17 cellular contexts compared by ENCODE assay signal in genomic region chr4:153427363-153428071, GRCh38. TPM values are rescaled to one million over a fixed set of nuclear protein-coding genes. Genes with fewer than 3 reads are reported as not detected.
DNase-seq lines count a peak whose midpoint lies in the region; ATAC-seq, FAIRE-seq and TF ChIP-seq lines count a peak whose summit lies in the region.
"Had no signal": no experiment of that assay in that cellular context is flagged by ENCODE, and none has a peak within 500 bp of the region (broad histone marks: within the 10 kb centered on the region; RNA-seq: fewer than 3 reads in every experiment).

No MANE protein-coding gene starts in this region.

- H3K4me1 Mint-ChIP-seq in T-helper 17 cell = peaks cover 22% of the 10 kb centered on the region

- H3K4me3 ChIP-seq in AG09309 (ENCODE audit: control insufficient read depth, low read depth, low read length) = no peak overlapping the region
- H3K4me3 ChIP-seq: MG63, prostate gland had no signal

- ATAC-seq in T-helper 17 cell = no peak
- ATAC-seq in Right ventricle myocardium inferior = no peak
- no peak for ATAC-seq in HG03280 (IDR thresholded peaks at IDR 0.05; ENCODE audit: unreplicated experiment)
- ATAC-seq: stimulated activated naive CD8-positive, alpha-beta T cell treated with anti-CD3 and anti-CD28 coated beads, Interleukin-15, Interleukin-2, amounts not matched to agents 100 U/mL and 50 U/mL, for 24 hours had no signal

- no peak for TF ChIP-seq POLR2A in GM12892 (IDR thresholded peaks at IDR 0.05; ENCODE audit: low read depth, low read length)

- H3K4me3 Mint-ChIP-seq in T-helper 17 cell = peak overlapping the region; percentile 9
- H3K4me3 Mint-ChIP-seq: activated CD4-positive, alpha-beta memory T cell treated with anti-CD3 and anti-CD28 coated beads for 36 hours had no signal

- H3K9me3 ChIP-seq in T-helper 17 cell (ENCODE audit: control insufficient read depth, low read length, poor library complexity, severe bottlenecking) = no peaks in the 10 kb centered on the region
- H3K9me3 ChIP-seq: MG63, prostate gland had no signal

- peak overlapping the region; percentile 51 for H3K27ac Mint-ChIP-seq in T-helper 17 cell
- H3K27ac Mint-ChIP-seq: activated CD4-positive, alpha-beta memory T cell treated with anti-CD3 and anti-CD28 coated beads for 36 hours had no signal

- peak; percentile 52 for DNase-seq in AG09309 (ENCODE audit: low read depth)
- DNase-seq in GM12892 (ENCODE audit: insufficient read length) = no peak
- no peak for DNase-seq in T-helper 17 cell
- peak; percentile 26 for DNase-seq in germinal center (ENCODE audit: low spot score)
- no peak for DNase-seq in Right ventricle myocardium inferior (ENCODE audit: missing footprints)
- DNase-seq in DMS114 treated with DMSO at 0.1 percent for 48 hours (lab: John Stamatoyannopoulos, UW; ENCODE audit: unreplicated experiment) = no peak
- DNase-seq in H4 (ENCODE audit: low spot score) = no peak
- DNase-seq: activated CD4-positive, alpha-beta memory T cell treated with anti-CD3 and anti-CD28 coated beads for 36 hours; activated naive CD4-positive, alpha-beta T cell; AML-193; MG63; stimulated activated CD4-positive, alpha-beta T cell treated with anti-CD3 and anti-CD28 coated beads, Interleukin-2, amount 100 ng/mL, for 48 hours; stimulated activated naive CD8-positive, alpha-beta T cell treated with anti-CD3 and anti-CD28 coated beads, Interleukin-15, Interleukin-2, amounts not matched to agents 100 U/mL and 50 U/mL, for 24 hours had no signal

- no peak for TF ChIP-seq CTCF in AG09309 (IDR thresholded peaks at IDR 0.05; ENCODE audit: control insufficient read depth, insufficient read depth, low read depth, low read length, missing control alignments)

- intact Hi-C loops in Right ventricle myocardium inferior (cut with DNase I) = no loop called here

- no peaks in the 10 kb centered on the region for H3K27me3 Mint-ChIP-seq in T-helper 17 cell
- H3K27me3 Mint-ChIP-seq: activated CD4-positive, alpha-beta memory T cell treated with anti-CD3 and anti-CD28 coated beads for 36 hours had no signal

- FAIRE-seq in GM12892 (lab: Jason Lieb, UNC) = peak; percentile 9
- FAIRE-seq: colon, G401.6 had no signal

- no peaks in the 10 kb centered on the region for H3K36me3 Mint-ChIP-seq in T-helper 17 cell (ENCODE audit: low read depth)
- H3K36me3 Mint-ChIP-seq: activated CD4-positive, alpha-beta memory T cell treated with anti-CD3 and anti-CD28 coated beads for 36 hours had no signal

RNA-seq across cellular contexts. Expression of gene TMEM131L, which starts 38.6 kb away (rescaled TPM):
- polyA plus RNA-seq in GM12892 (2012; ENCODE audit: missing spikeins) = 64.2 TPM
- 10 to 100 TPM; 83.8 to 92.7 TPM for total RNA-seq in T-helper 17 cell
- 14.4 TPM for total RNA-seq in Right ventricle myocardium inferior
- 13.5 and 14.2 TPM in 2 replicates for total RNA-seq in H4 (2014; rRNA removed; shearing (Covaris generic))

Comparison
In these comparisons a context has a peak if more than half of its experiments do, and no peak if none do; other contexts are left out.
1. DNase-seq: peak in AG09309 (single experiment) and germinal center (single experiment); none in GM12892 (single experiment), T-helper 17 cell (0 of 3), Right ventricle myocardium inferior (single experiment), DMS114 treated with DMSO at 0.1 percent for 48 hours (single experiment) and H4 (single experiment).